ENCODE assay signal across 23 cellular contexts in genomic region chr6:359261-360035, GRCh38. TPM values are rescaled to one million over a fixed set of nuclear protein-coding genes. Genes with fewer than 3 reads are reported as not detected.
"Had no signal": no experiment of that assay in that cellular context is flagged by ENCODE, and none has a peak within 500 bp of the region (broad histone marks: within the 10 kb centered on the region; RNA-seq: fewer than 3 reads in every experiment).

No MANE protein-coding gene starts in this region.

- H3K27ac ChIP-seq: ascending aorta, breast epithelium, gastroesophageal sphincter, heart right ventricle, neutrophil, parathyroid adenoma, skin epidermis, stomach, testis had no signal

- H3K79me2 ChIP-seq: parathyroid adenoma had no signal

- H3K4me3 ChIP-seq: ascending aorta, breast epithelium, gastroesophageal sphincter, heart right ventricle, mucosa of descending colon, skin epidermis, stomach, testis had no signal

- H3K9ac ChIP-seq: parathyroid adenoma had no signal

- FAIRE-seq: urothelium cell line had no signal

- H3K9me3 ChIP-seq: neutrophil, testis had no signal

- H3K4me1 ChIP-seq: ascending aorta, breast epithelium, gastroesophageal sphincter, parathyroid adenoma, testis had no signal

- H3K27me3 ChIP-seq: ascending aorta, breast epithelium, heart right ventricle, neutrophil, testis had no signal

- ATAC-seq: activated T-helper 17 cell treated with anti-CD3 and anti-CD28 coated beads, Interleukin-2, amount 50 U/mL, for 72 hours; gastroesophageal sphincter; naive thymus-derived CD8-positive, alpha-beta T cell; T-cell had no signal

- H3K36me3 ChIP-seq: ascending aorta, breast epithelium, gastroesophageal sphincter, heart right ventricle, neutrophil, stomach had no signal

- DNase-seq: activated CD4-positive, alpha-beta T cell treated with anti-CD3 and anti-CD28 coated beads for 1 hour; activated CD4-positive, alpha-beta T cell treated with anti-CD3 and anti-CD28 coated beads, Interleukin-2, amount 50 U/mL, for 4 hours; activated naive CD4-positive, alpha-beta T cell treated with Interleukin-2 at 50 U/mL for 16 hours; activated T-cell treated with anti-CD3 and anti-CD28 coated beads for 4 hours; erythroblast; heart right ventricle; mammary epithelial cell; naive thymus-derived CD8-positive, alpha-beta T cell; stimulated activated CD4-positive, alpha-beta T cell treated with anti-CD3 and anti-CD28 coated beads, Interleukin-4, amount 100 ng/mL, for 24 hours; stomach; T-cell; T1000; testis had no signal

- H2AFZ ChIP-seq: parathyroid adenoma had no signal

RNA-seq across cellular contexts. Expression of gene IRF4, which starts 32.1 kb away (rescaled TPM):
- total RNA-seq: mammary epithelial cell, renal cortical epithelial cell had no signal
